ENCODE assay signal across 10 cellular contexts in the genomic region with DNA sequence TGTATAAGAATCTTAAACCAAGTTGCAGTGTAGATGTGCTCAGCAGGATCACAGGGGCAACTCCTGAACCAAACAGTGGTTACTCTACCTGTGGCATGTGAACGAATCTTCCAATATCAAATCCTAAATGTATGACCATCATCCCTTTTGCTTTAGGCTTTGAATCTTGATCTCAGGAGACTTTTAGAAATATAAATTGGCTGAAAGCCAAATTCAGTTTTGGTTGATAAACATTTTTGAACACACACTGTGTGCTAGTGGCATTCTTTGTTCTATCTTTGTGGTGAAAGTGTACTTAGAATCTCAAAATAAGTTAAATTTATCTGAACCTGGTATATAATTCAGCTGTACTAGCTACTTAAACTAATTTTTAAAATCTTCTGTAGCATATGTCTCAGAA. TPM values are rescaled to one million over a fixed set of nuclear protein-coding genes. Genes with fewer than 3 reads are reported as not detected.
"Had no signal": no experiment of that assay in that cellular context is flagged by ENCODE, and none has a peak within 500 bp of the region (broad histone marks: within the 10 kb centered on the region; RNA-seq: fewer than 3 reads in every experiment).

No MANE protein-coding gene starts in this region.

- ATAC-seq: GM23338, HepG2 had no signal

- H3K4me3 ChIP-seq: GM23338 had no signal

- H3K4me3 Mint-ChIP-seq: GM23338, H9, IgD-negative memory B cell had no signal

- H2AFZ ChIP-seq: GM23338 had no signal

- FAIRE-seq: H1, H54, HepG2 had no signal

- H3K27ac Mint-ChIP-seq: GM23338, H9, IgD-negative memory B cell had no signal

- DNase-seq: H9, HCEC 1CT, Karpas-422 had no signal

- H3K27ac ChIP-seq: HL-60, KMS-11 had no signal

- H3K4me2 ChIP-seq: GM23338, KMS-11 had no signal

- H3K9ac ChIP-seq: KMS-11 had no signal

- H3K4me1 Mint-ChIP-seq: IgD-negative memory B cell had no signal

- H3K36me3 Mint-ChIP-seq: IgD-negative memory B cell had no signal

RNA-seq across cellular contexts. Expression of a gene that starts 4.6 kb away (rescaled TPM):
- polyA plus RNA-seq: HepG2 had no signal
